In genomic region chr7:56219017-56219416, GRCh38 we compare ENCODE assay signal across 9 cellular contexts.
"Had no signal": no experiment of that assay in that cellular context is flagged by ENCODE, and none has a peak within 500 bp of the region (broad histone marks: within the 10 kb centered on the region; RNA-seq: fewer than 3 reads in every experiment).

No MANE protein-coding gene starts in this region.

- H3K9me3 ChIP-seq: HAP-1 had no signal

- ATAC-seq: GM23338, HCT116 had no signal

- H3K27ac Mint-ChIP-seq: GM23338, H9, HFFc6 had no signal

- DNase-seq: GM23248, GOT3, H7, H9, HCEC 1CT, HFFc6 had no signal

- H3K4me3 Mint-ChIP-seq: GM23338, H9, HFFc6 had no signal

- H3K4me1 Mint-ChIP-seq: GM23338, H9 had no signal

- H3K4me3 ChIP-seq: GM23248, GM23338, HAP-1 had no signal

- H3K4me2 ChIP-seq: GM23338 had no signal

- H2AFZ ChIP-seq: GM23248, GM23338 had no signal

- H3K9ac ChIP-seq: GM23248 had no signal

- H3K36me3 ChIP-seq: HAP-1 had no signal

- H3K4me1 ChIP-seq: HAP-1 had no signal

- H3K27ac ChIP-seq: GM23248 had no signal
